In the genomic region with DNA sequence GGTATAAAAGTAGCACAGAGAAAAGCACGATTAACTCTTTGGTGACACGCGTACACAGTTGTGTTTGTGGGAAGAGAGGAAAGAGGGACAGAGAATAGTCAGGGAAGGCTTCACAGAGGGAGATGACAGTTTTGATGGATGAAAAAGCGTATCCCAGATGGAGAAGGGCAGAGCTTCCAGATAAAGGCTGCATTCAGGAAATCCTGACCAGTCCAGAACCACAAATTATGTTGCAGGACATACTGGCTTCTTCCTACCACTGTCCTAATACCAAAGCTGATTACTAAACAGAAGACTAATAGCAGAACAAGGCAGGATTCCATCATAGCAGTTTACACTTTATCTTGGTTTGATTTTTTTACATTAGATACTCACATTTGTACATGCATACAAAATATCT, we compare ENCODE assay signal across 15 cellular contexts. TPM values are rescaled to one million over a fixed set of nuclear protein-coding genes. Genes with fewer than 3 reads are reported as not detected.
A peak's percentile ranks its signal among the peaks of the same experiment; 100 is the strongest.
DNase-seq lines count a peak whose midpoint lies in the region; ATAC-seq, FAIRE-seq and TF ChIP-seq lines count a peak whose summit lies in the region.
"Had no signal": no experiment of that assay in that cellular context is flagged by ENCODE, and none has a peak within 500 bp of the region (broad histone marks: within the 10 kb centered on the region; RNA-seq: fewer than 3 reads in every experiment).

No MANE protein-coding gene starts in this region.

- no peaks in the 10 kb centered on the region for H3K27me3 ChIP-seq in astrocyte (ENCODE audit: insufficient read depth, low read length)
- H3K27me3 ChIP-seq: BLaER1 treated with 17β-estradiol and CSF1 and Interleukin-3, amounts not matched to agents 10 nM and 100 nM had no signal

- H3K9ac ChIP-seq in astrocyte (ENCODE audit: low read length) = no peak overlapping the region

- H4K20me1 ChIP-seq in astrocyte (ENCODE audit: insufficient read depth, low read length) = no peaks in the 10 kb centered on the region
- H4K20me1 ChIP-seq: BLaER1 treated with 17β-estradiol and CSF1 and Interleukin-3, amounts not matched to agents 10 nM and 100 nM had no signal

- no peaks in the 10 kb centered on the region for H3K27me3 Mint-ChIP-seq in activated naive CD8-positive, alpha-beta T cell
- no peaks in the 10 kb centered on the region for H3K27me3 Mint-ChIP-seq in activated naive CD8-positive, alpha-beta T cell treated with anti-CD3 and anti-CD28 coated beads for 36 hours
- no peaks in the 10 kb centered on the region for H3K27me3 Mint-ChIP-seq in astrocyte (ENCODE audit: low read depth, unreplicated experiment)

- peak overlapping the region; percentile 2 for H3K27ac Mint-ChIP-seq in activated naive CD8-positive, alpha-beta T cell
- H3K27ac Mint-ChIP-seq in activated naive CD8-positive, alpha-beta T cell treated with anti-CD3 and anti-CD28 coated beads for 36 hours = no peak overlapping the region
- H3K27ac Mint-ChIP-seq in astrocyte (ENCODE audit: unreplicated experiment) = no peak overlapping the region

- no peak for ATAC-seq in GM21526 (IDR thresholded peaks at IDR 0.05; ENCODE audit: low FRiP score, unreplicated experiment)
- ATAC-seq in stimulated activated naive CD8-positive, alpha-beta T cell treated with anti-CD3 and anti-CD28 coated beads, Interleukin-15, Interleukin-2, amounts not matched to agents 100 U/mL and 50 U/mL, for 24 hours = no peak
- ATAC-seq: PC-3 had no signal

- H3K4me1 Mint-ChIP-seq in activated naive CD8-positive, alpha-beta T cell (ENCODE audit: low read depth) = no peaks in the 10 kb centered on the region
- H3K4me1 Mint-ChIP-seq in activated naive CD8-positive, alpha-beta T cell treated with anti-CD3 and anti-CD28 coated beads for 36 hours = no peaks in the 10 kb centered on the region
- peaks cover 16% of the 10 kb centered on the region for H3K4me1 Mint-ChIP-seq in astrocyte (ENCODE audit: low read depth, unreplicated experiment)

- H3K36me3 Mint-ChIP-seq in activated naive CD8-positive, alpha-beta T cell = peaks cover 27% of the 10 kb centered on the region
- H3K36me3 Mint-ChIP-seq in activated naive CD8-positive, alpha-beta T cell treated with anti-CD3 and anti-CD28 coated beads for 36 hours = peaks cover 26% of the 10 kb centered on the region
- H3K36me3 Mint-ChIP-seq in astrocyte (ENCODE audit: low read depth, unreplicated experiment) = peaks cover 17% of the 10 kb centered on the region

- H3K4me1 ChIP-seq in astrocyte (ENCODE audit: insufficient read depth, low read length) = peaks cover 10% of the 10 kb centered on the region

- no peaks in the 10 kb centered on the region for H3K9me3 Mint-ChIP-seq in activated naive CD8-positive, alpha-beta T cell (ENCODE audit: low read depth)
- H3K9me3 Mint-ChIP-seq in activated naive CD8-positive, alpha-beta T cell treated with anti-CD3 and anti-CD28 coated beads for 36 hours = no peaks in the 10 kb centered on the region
- no peaks in the 10 kb centered on the region for H3K9me3 Mint-ChIP-seq in astrocyte (ENCODE audit: unreplicated experiment)

- no peak for FAIRE-seq in astrocyte (lab: Jason Lieb, UNC)

- no peak overlapping the region for H3K4me2 ChIP-seq in astrocyte (ENCODE audit: low read length)

- H3K4me3 ChIP-seq in astrocyte (ENCODE audit: insufficient read depth, low read depth, low read length) = no peak overlapping the region
- H3K4me3 ChIP-seq in fibroblast of pulmonary artery (replicated peaks; ENCODE audit: low read depth, low read length) = no peak overlapping the region

- H3K27ac ChIP-seq in astrocyte (ENCODE audit: low read depth, low read length) = no peak overlapping the region
- peak overlapping the region; percentile 59 for H3K27ac ChIP-seq in substantia nigra (ENCODE audit: low read depth, low read length, poor library complexity, severe bottlenecking)

- H3K4me3 Mint-ChIP-seq in activated naive CD8-positive, alpha-beta T cell = no peak overlapping the region
- no peak overlapping the region for H3K4me3 Mint-ChIP-seq in activated naive CD8-positive, alpha-beta T cell treated with anti-CD3 and anti-CD28 coated beads for 36 hours
- H3K4me3 Mint-ChIP-seq in astrocyte (ENCODE audit: unreplicated experiment) = no peak overlapping the region

- no peak overlapping the region for H2AFZ ChIP-seq in astrocyte (ENCODE audit: low read depth, low read length)

- DNase-seq in activated naive CD8-positive, alpha-beta T cell treated with anti-CD3 and anti-CD28 coated beads for 36 hours = no peak
- DNase-seq in astrocyte (ENCODE audit: low read depth) = peak; percentile 11
- peak; percentile 13 for DNase-seq in fibroblast of pulmonary artery (ENCODE audit: low read depth)
- DNase-seq in substantia nigra (lab: John Stamatoyannopoulos, UW) = no peak
- DNase-seq in NK-92 (lab: John Stamatoyannopoulos, UW; ENCODE audit: unreplicated experiment) = no peak
- no peak for DNase-seq in stimulated activated naive CD8-positive, alpha-beta T cell treated with anti-CD3 and anti-CD28 coated beads, Interleukin-15, Interleukin-2, amounts not matched to agents 100 U/mL and 50 U/mL, for 24 hours
- DNase-seq: DMS153, H7, NCI-H1436 treated with DMSO at 0.1 percent for 48 hours, NCI-H2081 treated with DMSO at 0.1 percent for 48 hours, NCI-H69, PC-3 had no signal

- H3K79me2 ChIP-seq in astrocyte (ENCODE audit: insufficient read depth, low read length) = no peaks in the 10 kb centered on the region

- no peaks in the 10 kb centered on the region for H3K9me3 ChIP-seq in astrocyte (ENCODE audit: insufficient read depth, low read depth, low read length)
- H3K9me3 ChIP-seq: BLaER1 treated with 17β-estradiol and CSF1 and Interleukin-3, amounts not matched to agents 10 nM and 100 nM had no signal

- no peak for TF ChIP-seq CTCF in astrocyte (IDR thresholded peaks at IDR 0.05; ENCODE audit: insufficient read depth, low read depth, low read length)
- no peak for TF ChIP-seq CTCF in fibroblast of pulmonary artery (IDR thresholded peaks at IDR 0.05; ENCODE audit: low read length, missing control alignments)

- H3K36me3 ChIP-seq in astrocyte (ENCODE audit: insufficient read depth, low read length) = peaks cover 58% of the 10 kb centered on the region

RNA-seq across cellular contexts. Expression of gene SLC31A2, which starts 34.5 kb away (rescaled TPM):
- 1 to 10 TPM; 3.2 to 3.4 TPM for total RNA-seq in activated naive CD8-positive, alpha-beta T cell treated with anti-CD3 and anti-CD28 coated beads for 36 hours
- 7.1 and 8.4 TPM in 2 replicates for total RNA-seq in astrocyte

RNA-seq across cellular contexts. Expression of gene FKBP15, which starts 35.8 kb away (rescaled TPM):
- 10 to 100 TPM; 28.4 to 28.5 TPM for total RNA-seq in activated naive CD8-positive, alpha-beta T cell treated with anti-CD3 and anti-CD28 coated beads for 36 hours
- total RNA-seq in astrocyte = 26.4 and 27.2 TPM in 2 replicates

RNA-seq across cellular contexts. Expression of gene SLC31A1, which starts 36.1 kb away (rescaled TPM):
- total RNA-seq in activated naive CD8-positive, alpha-beta T cell treated with anti-CD3 and anti-CD28 coated beads for 36 hours = 10 to 100 TPM; 16.7 to 16.8 TPM
- total RNA-seq in astrocyte = 35.8 and 39.1 TPM in 2 replicates

Comparison
In these comparisons a context has a peak if more than half of its experiments do, and no peak if none do; other contexts are left out.
1. DNase-seq: peak in astrocyte (single experiment) and fibroblast of pulmonary artery (single experiment); none in activated naive CD8-positive, alpha-beta T cell treated with anti-CD3 and anti-CD28 coated beads for 36 hours (single experiment), substantia nigra (0 of 49), NK-92 (single experiment) and stimulated activated naive CD8-positive, alpha-beta T cell treated with anti-CD3 and anti-CD28 coated beads, Interleukin-15, Interleukin-2, amounts not matched to agents 100 U/mL and 50 U/mL, for 24 hours (single experiment).